In the genomic region with DNA sequence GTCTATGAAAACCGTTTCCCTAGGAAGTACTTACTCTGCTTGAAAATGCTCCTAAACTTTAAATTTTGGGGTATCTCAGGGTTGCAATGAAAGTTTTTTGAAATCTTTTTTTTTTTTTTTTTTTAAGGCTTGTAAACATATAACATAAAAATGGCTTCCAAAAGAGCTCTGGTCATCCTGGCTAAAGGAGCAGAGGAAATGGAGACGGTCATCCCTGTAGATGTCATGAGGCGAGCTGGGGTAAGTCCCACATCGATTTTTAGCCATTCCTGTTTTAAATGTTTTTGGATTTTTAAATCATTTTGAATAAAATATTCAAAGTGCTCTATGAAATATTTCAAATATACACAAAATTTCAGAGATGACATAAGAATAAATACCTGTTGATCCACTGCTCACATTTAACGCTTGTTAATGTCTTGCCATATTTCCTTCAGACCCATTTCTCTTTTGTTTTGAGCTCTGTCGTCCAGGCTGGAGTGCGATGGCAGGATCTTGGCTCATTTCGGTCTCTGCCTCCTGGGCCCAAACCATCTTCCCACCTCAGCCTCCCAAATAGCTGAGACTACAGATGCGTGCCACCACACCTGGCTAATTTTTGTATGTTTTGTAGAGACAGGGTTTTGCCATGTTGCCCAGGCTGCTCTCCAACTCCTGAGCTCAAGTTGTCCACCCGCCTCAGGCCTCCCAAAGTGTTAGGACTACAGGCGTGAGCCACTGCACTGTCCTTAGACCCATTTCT, we compare ENCODE assay signal across 8 cellular contexts. TPM values are rescaled to one million over a fixed set of nuclear protein-coding genes. Genes with fewer than 3 reads are reported as not detected.
DNase-seq lines count a peak whose midpoint lies in the region; TF ChIP-seq lines count a peak whose summit lies in the region.

No MANE protein-coding gene starts in this region.

- H3K4me1 Mint-ChIP-seq in osteocyte (ENCODE audit: unreplicated experiment) = peaks cover 40% of the 10 kb centered on the region

- no peaks in the 10 kb centered on the region for H3K27me3 Mint-ChIP-seq in osteocyte (ENCODE audit: unreplicated experiment)

- no peaks in the 10 kb centered on the region for H3K27me3 ChIP-seq in OCI-LY3 (ENCODE audit: low read depth, low read length)
- no peaks in the 10 kb centered on the region for H3K27me3 ChIP-seq in effector memory CD4-positive, alpha-beta T cell (replicated peaks; ENCODE audit: control insufficient read depth, insufficient read depth, low read length, poor library complexity, severe bottlenecking)

- peak overlapping the region; percentile 99 for H3K4me3 ChIP-seq in OCI-LY3 (ENCODE audit: low read length)
- peak overlapping the region; percentile 86 for H3K4me3 ChIP-seq in effector memory CD4-positive, alpha-beta T cell (ENCODE audit: insufficient read depth, low read depth, low read length, poor library complexity, severe bottlenecking)

- TF ChIP-seq CTCF in OCI-LY3 (IDR thresholded peaks at IDR 0.05; ENCODE audit: low read depth, low read length) (no peak), osteocyte (IDR thresholded peaks at IDR 0.05) (no peak)

- H3K79me2 ChIP-seq in OCI-LY3 (ENCODE audit: low read length) = peaks cover 70% of the 10 kb centered on the region

- no peaks in the 10 kb centered on the region for H3K9me3 Mint-ChIP-seq in osteocyte (ENCODE audit: unreplicated experiment)

- H2AFZ ChIP-seq in OCI-LY3 (ENCODE audit: low read depth, low read length) = no peak overlapping the region

- peaks cover 33% of the 10 kb centered on the region for H3K36me3 Mint-ChIP-seq in osteocyte (ENCODE audit: unreplicated experiment)

- H3K36me3 ChIP-seq in OCI-LY3 (replicated peaks; ENCODE audit: low read depth, low read length) = peaks cover 23% of the 10 kb centered on the region
- peaks cover 36% of the 10 kb centered on the region for H3K36me3 ChIP-seq in effector memory CD4-positive, alpha-beta T cell (ENCODE audit: control insufficient read depth, insufficient read depth, low read length)

- peaks cover 10% of the 10 kb centered on the region; the same call in 1 of the 2 replicates for H3K4me1 ChIP-seq in OCI-LY3 (ENCODE audit: low read length)
- peaks cover 19% of the 10 kb centered on the region for H3K4me1 ChIP-seq in effector memory CD4-positive, alpha-beta T cell (ENCODE audit: control insufficient read depth, insufficient read depth, low read length, poor library complexity, severe bottlenecking)

- no peaks in the 10 kb centered on the region for H3K9me3 ChIP-seq in OCI-LY3 (ENCODE audit: insufficient read depth, low read length)
- H3K9me3 ChIP-seq in effector memory CD4-positive, alpha-beta T cell (ENCODE audit: control insufficient read depth, low read length) = no peaks in the 10 kb centered on the region

- H3K4me2 ChIP-seq in OCI-LY3 (ENCODE audit: low read length) = peak overlapping the region; percentile 84

- no peak overlapping the region for H3K27ac ChIP-seq in OCI-LY3 (ENCODE audit: low read length)
- peak overlapping the region; percentile 93 for H3K27ac ChIP-seq in effector memory CD4-positive, alpha-beta T cell (ENCODE audit: insufficient read depth, low read length, poor library complexity, severe bottlenecking)

- peak overlapping the region; percentile 90 for H3K9ac ChIP-seq in OCI-LY3 (ENCODE audit: low read length)

- H3K4me3 Mint-ChIP-seq in osteocyte (ENCODE audit: unreplicated experiment) = peak overlapping the region; percentile 96

- no peaks in the 10 kb centered on the region for H4K20me1 ChIP-seq in OCI-LY3 (ENCODE audit: insufficient read depth, low read length)

- peak overlapping the region; percentile 96 for H3K27ac Mint-ChIP-seq in osteocyte (ENCODE audit: unreplicated experiment)

- peak; percentile 12 for DNase-seq in EH (ENCODE audit: low read depth)
- no peak for DNase-seq in effector memory CD4-positive, alpha-beta T cell
- no peak for DNase-seq in osteocyte (ENCODE audit: extremely low spot score, unreplicated experiment)
- no peak for DNase-seq in AG20443 (ENCODE audit: low spot score)
- no peak for DNase-seq in NCI-H1930 (lab: John Stamatoyannopoulos, UW)
- DNase-seq in CD1c-positive myeloid dendritic cell (ENCODE audit: extremely low spot score) = no peak
- DNase-seq in cerebellar cortex (ENCODE audit: low spot score) = no peak

RNA-seq across cellular contexts. Expression of a gene that starts 1.3 kb away (rescaled TPM):
- total RNA-seq in osteocyte = 263 and 264 TPM in 2 replicates

RNA-seq across cellular contexts. Expression of a gene that starts 22.2 kb away (rescaled TPM):
- not detected in 2 replicates for total RNA-seq in osteocyte
